ENCODE assay signal across 24 cellular contexts in the genomic region with DNA sequence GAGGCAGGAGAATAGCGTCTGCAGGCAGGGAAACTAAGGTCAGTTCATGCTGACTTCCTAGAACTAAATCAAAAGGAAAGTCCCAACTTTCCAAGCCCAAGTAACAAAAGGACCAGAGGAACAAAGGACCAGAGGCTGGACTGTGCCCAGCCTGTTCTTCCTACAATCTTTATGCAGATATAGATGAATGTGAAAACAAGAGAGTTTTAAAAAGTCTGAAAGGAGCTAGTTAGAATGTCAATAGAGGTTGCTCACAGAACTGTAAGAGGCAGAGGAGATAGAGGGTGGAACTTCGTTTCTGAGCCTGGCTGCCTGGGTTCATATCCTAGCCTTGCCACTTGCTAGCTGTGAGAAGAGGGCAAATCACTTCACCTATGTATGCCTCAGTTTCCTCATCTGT. TPM values are rescaled to one million over a fixed set of nuclear protein-coding genes. Genes with fewer than 3 reads are reported as not detected.
A peak's percentile ranks its signal among the peaks of the same experiment; 100 is the strongest.
DNase-seq lines count a peak whose midpoint lies in the region; ATAC-seq, FAIRE-seq and TF ChIP-seq lines count a peak whose summit lies in the region.
"Had no signal": no experiment of that assay in that cellular context is flagged by ENCODE, and none has a peak within 500 bp of the region (broad histone marks: within the 10 kb centered on the region; RNA-seq: fewer than 3 reads in every experiment).

No MANE protein-coding gene starts in this region.

- no peak for TF ChIP-seq CTCF in K562 (IDR thresholded peaks at IDR 0.05 in 2 of 3, conservative IDR thresholded peaks at IDR 0.05 in 1 of 3; ENCODE audit: insufficient read depth in 2 of 3, low read depth in 1 of 3, low read length in 3 of 3)
- TF ChIP-seq CTCF in neural progenitor cell (IDR thresholded peaks at IDR 0.05): no peak
- no peak for TF ChIP-seq CTCF in osteoblast (IDR thresholded peaks at IDR 0.05; ENCODE audit: extremely low read depth, low read depth, low read length)

- CTCF ChIA-PET in K562 (lab: Yijun Ruan, JAX; ENCODE audit: low intra/inter-chr PET ratio): no interaction called here

- H3K9me1 ChIP-seq in K562 (ENCODE audit: control insufficient read depth, insufficient read depth, low read length): no peaks in the 10 kb centered on the region

- peaks cover 37% of the 10 kb centered on the region for H3K4me1 Mint-ChIP-seq in neural progenitor cell
- H3K4me1 Mint-ChIP-seq: CD4-positive, CD25-positive, alpha-beta regulatory T cell; CD8-positive, alpha-beta memory T cell had no signal

- H3K4me1 ChIP-seq in HUES6 (ENCODE audit: control insufficient read depth, insufficient read depth, low read length) (peaks cover 20% of the 10 kb centered on the region), K562 (replicated peaks in 1 of 2; ENCODE audit: control insufficient read depth in 2 of 2, insufficient read depth in 2 of 2, low read length in 2 of 2) (no peaks in the 10 kb centered on the region), neural progenitor cell (peaks cover 4% of the 10 kb centered on the region), osteoblast (ENCODE audit: insufficient read depth, low read length) (no peaks in the 10 kb centered on the region)
- H3K4me1 ChIP-seq: BE2C had no signal

- POLR2A ChIA-PET in K562 (lab: Yijun Ruan, JAX): interaction anchor here (1.2 kb wide), 1 partner anchor 13 kb away, joined by 4 read pairs; no protein-coding TSS in a partner anchor

- intact Hi-C loops in K562 (cut with micrococcal nuclease): no loop called here

- H4K20me1 ChIP-seq in K562 (replicated peaks; ENCODE audit: control insufficient read depth, insufficient read depth, low read length) (no peaks in the 10 kb centered on the region), neural progenitor cell (ENCODE audit: low read depth) (no peaks in the 10 kb centered on the region), osteoblast (ENCODE audit: insufficient read depth, low read length) (no peaks in the 10 kb centered on the region)

- in situ Hi-C loops in K562 (cut with MboI): no loop called here

- H3K4me2 ChIP-seq in K562 (ENCODE audit: insufficient read depth, low read length) (no peak overlapping the region), neural progenitor cell (no peak overlapping the region), osteoblast (ENCODE audit: insufficient read depth, low read length) (no peak overlapping the region)
- H3K4me2 ChIP-seq: KMS-11 had no signal

- no peaks in the 10 kb centered on the region for H3K9me3 ChIP-seq in HUES6 (ENCODE audit: control insufficient read depth, insufficient read depth, low read depth, low read length)
- no peaks in the 10 kb centered on the region for H3K9me3 ChIP-seq in K562 (replicated peaks; ENCODE audit: control insufficient read depth, insufficient read depth, low read depth, low read length)
- H3K9me3 ChIP-seq in neural progenitor cell (ENCODE audit: low read depth): no peaks in the 10 kb centered on the region
- H3K9me3 ChIP-seq in osteoblast (ENCODE audit: low read depth, low read length): no peaks in the 10 kb centered on the region
- H3K9me3 ChIP-seq: BE2C had no signal

- H3K36me3 Mint-ChIP-seq in neural progenitor cell: no peaks in the 10 kb centered on the region
- H3K36me3 Mint-ChIP-seq: CD4-positive, CD25-positive, alpha-beta regulatory T cell; CD8-positive, alpha-beta memory T cell had no signal

- no peak for FAIRE-seq in K562 (lab: Jason Lieb, UNC)
- FAIRE-seq: A204.1, GM12878, HepG2, HTR-8/SVneo had no signal

- ATAC-seq in K562 (no peak), HG02610 (IDR thresholded peaks at IDR 0.05; ENCODE audit: unreplicated experiment) (no peak), HG02852 (IDR thresholded peaks at IDR 0.05; ENCODE audit: unreplicated experiment) (no peak)
- ATAC-seq: GM12878, HepG2 had no signal

- H3K27me3 Mint-ChIP-seq in neural progenitor cell (ENCODE audit: insufficient read depth, low read depth): peaks cover 35% of the 10 kb centered on the region

- no peak for DNase-seq in K562 (ENCODE audit: extremely low read depth in 1 of 4, low spot score in 3 of 4)
- no peak for DNase-seq in neural progenitor cell (ENCODE audit: low spot score)
- no peak for DNase-seq in osteoblast (ENCODE audit: insufficient read length, low spot score, missing footprints)
- DNase-seq: ACHN; BE2C; C1 segment of cervical spinal cord; CD4-positive, CD25-positive, alpha-beta regulatory T cell; CD8-positive, alpha-beta memory T cell; COR-L47; DMS 273 treated with DMSO at 0.1 percent for 48 hours; DMS53; DND-41; EL; GM23248; H7 had no signal

- H3K4me3 ChIP-seq in HUES6 (ENCODE audit: low read depth, low read length) (no peak overlapping the region), K562 (no peak overlapping the region), neural progenitor cell (no peak overlapping the region), osteoblast (ENCODE audit: insufficient read depth, low read length) (no peak overlapping the region)
- H3K4me3 ChIP-seq: GM12878, GM23248 had no signal

- BruUV-seq in K562 (replicated peaks; lab: Mats Ljungman, UMichigan): no TSS peak

- no peak for TF ChIP-seq EP300 in K562 (IDR thresholded peaks at IDR 0.05; ENCODE audit: low read length)

- no peaks in the 10 kb centered on the region for H3K9me3 Mint-ChIP-seq in neural progenitor cell
- H3K9me3 Mint-ChIP-seq: CD4-positive, CD25-positive, alpha-beta regulatory T cell; CD8-positive, alpha-beta memory T cell had no signal

- peak overlapping the region; percentile 26 for H3K27ac Mint-ChIP-seq in neural progenitor cell
- H3K27ac Mint-ChIP-seq: CD4-positive, CD25-positive, alpha-beta regulatory T cell had no signal

- TF ChIP-seq POLR2A in K562 (conservative IDR thresholded peaks at IDR 0.05): no peak

- no peaks in the 10 kb centered on the region for H3F3A ChIP-seq in neural progenitor cell (ENCODE audit: low read depth)

- H2AFZ ChIP-seq in K562 (ENCODE audit: low read depth, low read length) (no peak overlapping the region), neural progenitor cell (replicated peaks) (no peak overlapping the region), osteoblast (ENCODE audit: low read length) (no peak overlapping the region)
- H2AFZ ChIP-seq: GM23248 had no signal

- H3K79me2 ChIP-seq in K562 (ENCODE audit: control insufficient read depth, insufficient read depth, low read length): no peaks in the 10 kb centered on the region
- H3K79me2 ChIP-seq in neural progenitor cell (ENCODE audit: low read depth): no peaks in the 10 kb centered on the region
- no peaks in the 10 kb centered on the region for H3K79me2 ChIP-seq in osteoblast (ENCODE audit: insufficient read depth, low read length)

- H3K36me3 ChIP-seq in HUES6 (ENCODE audit: control insufficient read depth, insufficient read depth, low read length) (no peaks in the 10 kb centered on the region), K562 (ENCODE audit: control insufficient read depth, insufficient read depth, low read length) (no peaks in the 10 kb centered on the region), neural progenitor cell (no peaks in the 10 kb centered on the region), osteoblast (ENCODE audit: insufficient read depth, low read length) (no peaks in the 10 kb centered on the region)
- H3K36me3 ChIP-seq: BE2C had no signal

- WGBS in K562 (ENCODE audit: insufficient coverage, low coverage, missing lambda C conversion rate): 3% methylated on average over 2 of the region's 2 CpGs

- H3K4me3 Mint-ChIP-seq in neural progenitor cell: no peak overlapping the region
- H3K4me3 Mint-ChIP-seq: CD4-positive, CD25-positive, alpha-beta regulatory T cell had no signal

- H3K27ac ChIP-seq in HUES6 (ENCODE audit: low read depth, low read length) (no peak overlapping the region), K562 (ENCODE audit: extremely low read depth, low read depth, low read length) (no peak overlapping the region), neural progenitor cell (no peak overlapping the region), osteoblast (ENCODE audit: low read depth, low read length) (no peak overlapping the region)
- H3K27ac ChIP-seq: GM23248, KMS-11 had no signal

- H3K9ac ChIP-seq in HUES6 (ENCODE audit: low read length): peak overlapping the region; percentile 15
- no peak overlapping the region for H3K9ac ChIP-seq in K562 (ENCODE audit: insufficient read depth in 1 of 2, low read depth in 2 of 2, low read length in 2 of 2)
- H3K9ac ChIP-seq in neural progenitor cell: no peak overlapping the region
- H3K9ac ChIP-seq: GM23248, KMS-11 had no signal

- no peak for TF ChIP-seq RAD21 in K562 (CRISPR knock-in tag; conservative IDR thresholded peaks at IDR 0.05 in 1 of 2, IDR thresholded peaks at IDR 0.05 in 1 of 2)

- H3K27me3 ChIP-seq in HUES6 (ENCODE audit: control insufficient read depth, insufficient read depth, low read length): peaks cover 57% of the 10 kb centered on the region
- peaks cover 9 to 30% of the 10 kb centered on the region in 2 experiments; a peak in 4 of 5 replicates for H3K27me3 ChIP-seq in K562 (ENCODE audit: control insufficient read depth in 2 of 2, insufficient read depth in 2 of 2, low read length in 2 of 2)
- peaks cover 35% of the 10 kb centered on the region for H3K27me3 ChIP-seq in neural progenitor cell
- H3K27me3 ChIP-seq in osteoblast (ENCODE audit: insufficient read depth, low read length): no peaks in the 10 kb centered on the region
- H3K27me3 ChIP-seq: BE2C had no signal

TF ChIP-seq in K562, 482 proteins besides CTCF, POLR2A, EP300 and RAD21:
- TF ChIP-seq ZKSCAN8 (CRISPR knock-in tag; IDR thresholded peaks at IDR 0.05): no peak
- peak; percentile 62 for TF ChIP-seq RBM25 (IDR thresholded peaks at IDR 0.05; ENCODE audit: low read depth, low read length, severe bottlenecking)
TF ChIP-seq in K562: peak in this region for 1.

RNA-seq across cellular contexts. Expression of gene CCDC63, which starts 30.0 kb away (rescaled TPM):
- not detected in 2 replicates for total RNA-seq in K562 (2011; cell fraction: chromatin; rRNA removed; ENCODE audit: low replicate concordance)
- not detected in 2 replicates for total RNA-seq in K562 (2011; cell fraction: nucleolus; rRNA removed)
- total RNA-seq in K562 (2011; cell fraction: nucleoplasm; rRNA removed): not detected in 2 replicates
- total RNA-seq in K562 (2014; rRNA removed) (not detected in 2 replicates), K562 (2014; rRNA removed; fragmentation: Illumina TruSeq; extraction: Trizol) (not detected in 2 replicates), K562 (2015; rRNA removed; fragmentation: Illumina TruSeq; extraction: Trizol) (not detected in 2 replicates), K562 (2021) (not detected in 2 replicates), neural progenitor cell (ENCODE audit: low replicate concordance) (0.24 TPM in 1 of 2 replicates, not detected in the other), osteoblast (not detected in 2 replicates)
- polyA plus RNA-seq in K562 (2011; rRNA removed) (not detected in 2 replicates), K562 (2014; fragmentation: Illumina TruSeq; extraction: Trizol) (not detected in 2 replicates), K562 (2014; fragmentation: Nextera tagmentation; extraction: Ambion mirVana) (not detected), K562 (2014; rRNA removed) (not detected in 2 replicates)
- not detected in 2 replicates for polyA plus RNA-seq in K562 (2011; cell fraction: cytosol; rRNA removed)
- polyA plus RNA-seq in K562 (2011; cell fraction: nucleus; rRNA removed): not detected in 2 replicates
- polyA plus RNA-seq in K562 (2012): not detected in 2 replicates
- polyA minus RNA-seq in K562 (2011; rRNA and poly(A)+ RNA removed): not detected in 2 replicates
- polyA minus RNA-seq in K562 (2011; cell fraction: cytosol; rRNA and poly(A)+ RNA removed): not detected in 2 replicates
- polyA minus RNA-seq in K562 (2011; cell fraction: nucleus; rRNA and poly(A)+ RNA removed): not detected in 2 replicates
- total RNA-seq: CD4-positive, CD25-positive, alpha-beta regulatory T cell; CD8-positive, alpha-beta memory T cell; G401; GM12878; GM23248; HepG2 had no signal
- polyA plus RNA-seq: CD4-positive, CD25-positive, alpha-beta regulatory T cell; CD8-positive, alpha-beta memory T cell; GM12878; GM23248; HepG2 had no signal
